Comparison of ENCODE assay signal across 30 cellular contexts in genomic region chr11:106880121-106880520, GRCh38.
"Had no signal": no experiment of that assay in that cellular context is flagged by ENCODE, and none has a peak within 500 bp of the region (broad histone marks: within the 10 kb centered on the region; RNA-seq: fewer than 3 reads in every experiment).

No MANE protein-coding gene starts in this region.

- H3K9ac ChIP-seq: parathyroid adenoma had no signal

- H3K4me2 ChIP-seq: smooth muscle cell had no signal

- H3K4me3 ChIP-seq: esophagus muscularis mucosa, heart right ventricle, left ventricle myocardium inferior, lung, psoas muscle, right atrium auricular region, smooth muscle cell, suprapubic skin, tibial artery had no signal

- H3K9me3 ChIP-seq: esophagus muscularis mucosa, psoas muscle, suprapubic skin, tibial artery had no signal

- H3K4me1 Mint-ChIP-seq: activated CD4-positive, alpha-beta T cell treated with anti-CD3 and anti-CD28 coated beads, Interleukin-2, amount 10 ng/mL, durations not matched to agents 24 days and 14 days; activated naive CD8-positive, alpha-beta T cell treated with anti-CD3 and anti-CD28 coated beads, Interleukin-2, amount 10 ng/mL, durations not matched to agents 7 days and 5 days; naive B cell; stimulated activated naive B cell treated with anti-CD40 and anti-IgM and Interleukin-4, amounts not matched to agents 10 μg/mL and 1 μg/mL and 100 μg/mL, for 72 hours had no signal

- H3K27ac Mint-ChIP-seq: activated CD4-positive, alpha-beta memory T cell treated with anti-CD3 and anti-CD28 coated beads for 36 hours; activated CD4-positive, alpha-beta T cell treated with anti-CD3 and anti-CD28 coated beads, Interleukin-2, amount 10 ng/mL, durations not matched to agents 24 days and 14 days; activated naive CD4-positive, alpha-beta T cell treated with anti-CD3 and anti-CD28 coated beads for 36 hours; activated naive CD8-positive, alpha-beta T cell treated with anti-CD3 and anti-CD28 coated beads, Interleukin-2, amount 10 ng/mL, durations not matched to agents 7 days and 5 days; activated T-helper 1 cell treated with anti-CD3 and anti-CD28 coated beads, Interleukin-12 subunit alpha, Interleukin-12 subunit beta, Interleukin-2, Interleukin-4 antibody, amounts not matched to agents 30 ng/mL and 10 ng/mL and 1 ng/mL, durations not matched to agents 14 hours and 24 hours and 36 hours; naive B cell; stimulated activated naive B cell treated with anti-CD40 and anti-IgM and Interleukin-4, amounts not matched to agents 10 μg/mL and 1 μg/mL and 100 μg/mL, for 72 hours; T-helper 1 cell treated with Interleukin-12 subunit alpha and Interleukin-12 subunit beta and Interleukin-4 antibody, amounts not matched to agents 30 μg/mL and 1 μg/mL, for 36 hours had no signal

- H3K27me3 Mint-ChIP-seq: activated CD4-positive, alpha-beta memory T cell treated with anti-CD3 and anti-CD28 coated beads for 36 hours; activated CD4-positive, alpha-beta T cell treated with anti-CD3 and anti-CD28 coated beads, Interleukin-2, amount 10 ng/mL, durations not matched to agents 24 days and 14 days; activated naive CD8-positive, alpha-beta T cell treated with anti-CD3 and anti-CD28 coated beads, Interleukin-2, amount 10 ng/mL, durations not matched to agents 7 days and 5 days; naive B cell; stimulated activated naive B cell treated with anti-CD40 and anti-IgM and Interleukin-4, amounts not matched to agents 10 μg/mL and 1 μg/mL and 100 μg/mL, for 72 hours had no signal

- H3K4me1 ChIP-seq: esophagus muscularis mucosa, parathyroid adenoma, psoas muscle, right atrium auricular region, suprapubic skin, tibial artery had no signal

- H3K4me3 Mint-ChIP-seq: activated CD4-positive, alpha-beta memory T cell treated with anti-CD3 and anti-CD28 coated beads for 36 hours; activated CD4-positive, alpha-beta T cell treated with anti-CD3 and anti-CD28 coated beads, Interleukin-2, amount 10 ng/mL, durations not matched to agents 24 days and 14 days; activated naive CD4-positive, alpha-beta T cell treated with anti-CD3 and anti-CD28 coated beads for 36 hours; activated naive CD8-positive, alpha-beta T cell treated with anti-CD3 and anti-CD28 coated beads, Interleukin-2, amount 10 ng/mL, durations not matched to agents 7 days and 5 days; activated T-helper 1 cell treated with anti-CD3 and anti-CD28 coated beads, Interleukin-12 subunit alpha, Interleukin-12 subunit beta, Interleukin-2, Interleukin-4 antibody, amounts not matched to agents 30 ng/mL and 10 ng/mL and 1 ng/mL, durations not matched to agents 14 hours and 24 hours and 36 hours; naive B cell; stimulated activated naive B cell treated with anti-CD40 and anti-IgM and Interleukin-4, amounts not matched to agents 10 μg/mL and 1 μg/mL and 100 μg/mL, for 72 hours; T-helper 1 cell treated with Interleukin-12 subunit alpha and Interleukin-12 subunit beta and Interleukin-4 antibody, amounts not matched to agents 30 μg/mL and 1 μg/mL, for 36 hours had no signal

- H3K36me3 Mint-ChIP-seq: activated CD4-positive, alpha-beta memory T cell treated with anti-CD3 and anti-CD28 coated beads for 36 hours; activated naive CD8-positive, alpha-beta T cell treated with anti-CD3 and anti-CD28 coated beads, Interleukin-2, amount 10 ng/mL, durations not matched to agents 7 days and 5 days; naive B cell; stimulated activated naive B cell treated with anti-CD40 and anti-IgM and Interleukin-4, amounts not matched to agents 10 μg/mL and 1 μg/mL and 100 μg/mL, for 72 hours had no signal

- H3K27ac ChIP-seq: brain microvascular endothelial cell, esophagus muscularis mucosa, heart right ventricle, left ventricle myocardium inferior, parathyroid adenoma, psoas muscle, right atrium auricular region, suprapubic skin, tibial artery, WERI-Rb-1 had no signal

- H3K27me3 ChIP-seq: brain microvascular endothelial cell, esophagus muscularis mucosa, heart right ventricle, right atrium auricular region, suprapubic skin, tibial artery had no signal

- H3K36me3 ChIP-seq: brain microvascular endothelial cell, esophagus muscularis mucosa, heart right ventricle, left ventricle myocardium inferior, right atrium auricular region, suprapubic skin, tibial artery, WERI-Rb-1 had no signal

- H3K79me2 ChIP-seq: parathyroid adenoma had no signal

- DNase-seq: activated CD4-positive, alpha-beta memory T cell treated with anti-CD3 and anti-CD28 coated beads for 36 hours; activated CD4-positive, alpha-beta T cell treated with anti-CD3 and anti-CD28 coated beads, Interleukin-2, amount 10 ng/mL, durations not matched to agents 24 days and 14 days; activated CD4-positive, CD25-positive, alpha-beta regulatory T cell treated with anti-CD3 and anti-CD28 coated beads, Interleukin-2, amount 50 U/mL, for 72 hours; activated CD8-positive, alpha-beta memory T cell treated with anti-CD3 and anti-CD28 coated beads, Interleukin-2, amount 50 U/mL, for 4 hours; activated effector memory CD4-positive, alpha-beta T cell treated with anti-CD3 and anti-CD28 coated beads, Interleukin-2, amount 50 U/mL, for 16 hours; activated naive CD4-positive, alpha-beta T cell treated with anti-CD3 and anti-CD28 coated beads for 36 hours; activated naive CD8-positive, alpha-beta T cell treated with anti-CD3 and anti-CD28 coated beads, Interleukin-2, amount 10 ng/mL, durations not matched to agents 7 days and 5 days; activated T-cell treated with anti-CD3 and anti-CD28 coated beads, Interleukin-2, amount 50 U/mL, for 1 hour; amniotic stem cell; brain microvascular endothelial cell; cortex of kidney; foreskin melanocyte; heart right ventricle; left ventricle myocardium inferior; naive B cell; occipital lobe; psoas muscle; stimulated activated CD4-positive, alpha-beta T cell treated with anti-CD3 and anti-CD28 coated beads, Interleukin-2, amount 100 ng/mL, for 24 hours; stimulated activated naive B cell treated with anti-CD40 and anti-IgM and Interleukin-4, amounts not matched to agents 10 μg/mL and 1 μg/mL and 100 μg/mL, for 72 hours; T-helper 9 cell; tibial artery; WERI-Rb-1 had no signal

- ATAC-seq: heart right ventricle; psoas muscle; stimulated activated naive B cell treated with anti-CD40 and anti-IgM and Interleukin-4, amounts not matched to agents 10 μg/mL and 1 μg/mL and 100 μg/mL, for 72 hours had no signal

- H2AFZ ChIP-seq: parathyroid adenoma had no signal
